ENCODE assay signal across 9 cellular contexts in the genomic region with DNA sequence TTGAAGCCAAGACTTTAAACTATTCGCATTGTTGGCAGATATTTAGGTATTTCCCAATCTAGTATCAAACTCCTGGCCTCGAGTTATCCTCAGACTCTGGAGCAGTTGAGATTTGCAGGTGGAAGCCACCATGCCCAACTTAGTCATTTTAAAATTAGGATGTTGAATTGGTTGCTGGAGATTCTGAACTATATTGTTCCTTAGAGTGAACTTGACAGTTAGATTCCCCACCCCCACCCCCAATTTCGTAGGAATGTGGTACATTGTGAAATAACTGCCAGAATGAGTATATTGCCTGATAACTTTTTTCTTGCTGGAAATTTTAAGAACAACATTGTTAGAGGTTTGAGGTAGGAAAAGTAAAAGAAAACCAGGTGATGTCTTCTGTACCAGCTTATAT. TPM values are rescaled to one million over a fixed set of nuclear protein-coding genes. Genes with fewer than 3 reads are reported as not detected.
DNase-seq lines count a peak whose midpoint lies in the region; ATAC-seq and TF ChIP-seq lines count a peak whose summit lies in the region.
"Had no signal": no experiment of that assay in that cellular context is flagged by ENCODE, and none has a peak within 500 bp of the region (broad histone marks: within the 10 kb centered on the region; RNA-seq: fewer than 3 reads in every experiment).

No MANE protein-coding gene starts in this region.

- H4K8ac ChIP-seq in neuronal stem cell (ENCODE audit: low read depth, low read length) = no peak overlapping the region

- H2AFZ ChIP-seq in neuronal stem cell (ENCODE audit: low read length) = no peak overlapping the region

- H3K4ac ChIP-seq in neuronal stem cell (ENCODE audit: low read length) = no peak overlapping the region

- no peak overlapping the region for H3K14ac ChIP-seq in neuronal stem cell (ENCODE audit: low read length)

- DNase-seq in CD8-positive, alpha-beta T cell = no peak
- no peak for DNase-seq in activated naive CD8-positive, alpha-beta T cell treated with anti-CD3 and anti-CD28 coated beads, Interleukin-2, amount 10 ng/mL, durations not matched to agents 7 days and 5 days
- DNase-seq in neuronal stem cell (ENCODE audit: low spot score) (no peak), stomach (no peak)
- no peak for DNase-seq in stimulated activated effector memory CD8-positive, alpha-beta T cell treated with anti-CD3 and anti-CD28 coated beads, Interleukin-12 subunit alpha, Interleukin-12 subunit beta, amount 100 ng/mL, for 72 hours (ENCODE audit: low spot score in 2 of 2)
- DNase-seq: NCI-H1694 had no signal

- H3K27me3 ChIP-seq in CD8-positive, alpha-beta T cell (ENCODE audit: insufficient read depth, low read length) = no peaks in the 10 kb centered on the region
- H3K27me3 ChIP-seq in HUES6 (ENCODE audit: control insufficient read depth, insufficient read depth, low read length) (no peaks in the 10 kb centered on the region), liver (ENCODE audit: control insufficient read depth in 4 of 4, insufficient read depth in 4 of 4, low read length in 3 of 4) (no peaks in the 10 kb centered on the region), neuronal stem cell (ENCODE audit: control insufficient read depth in 3 of 3, insufficient read depth in 3 of 3, low read depth in 1 of 3, low read length in 3 of 3) (no peaks in the 10 kb centered on the region), stomach (no peaks in the 10 kb centered on the region)

- no peak for TF ChIP-seq CTCF in CD8-positive, alpha-beta T cell (IDR thresholded peaks at IDR 0.05)
- TF ChIP-seq CTCF in liver (IDR thresholded peaks at IDR 0.05; ENCODE audit: low read depth, low read length, missing input control) (no peak), stomach (IDR thresholded peaks at IDR 0.05) (no peak)

- no peak overlapping the region for H3K4me2 ChIP-seq in neuronal stem cell (ENCODE audit: insufficient read depth, low read length, poor library complexity, severe bottlenecking)

- POLR2A ChIA-PET in CD8-positive, alpha-beta T cell (lab: Charles Lee) = interaction anchor here (0.7 kb wide), 1 partner anchor 388 kb away, joined by 5 read pairs; no protein-coding TSS in a partner anchor
- POLR2A ChIA-PET in activated naive CD8-positive, alpha-beta T cell treated with anti-CD3 and anti-CD28 coated beads, Interleukin-2, amount 10 ng/mL, durations not matched to agents 7 days and 5 days (lab: Charles Lee) = no interaction called here

- no peaks in the 10 kb centered on the region for H3K36me3 ChIP-seq in CD8-positive, alpha-beta T cell (ENCODE audit: insufficient read depth, low read length)
- peaks cover 9% of the 10 kb centered on the region; the same call in 1 of the 2 replicates for H3K36me3 ChIP-seq in HUES6 (ENCODE audit: control insufficient read depth, insufficient read depth, low read length)
- peaks cover 0 to 3% (median 0%) of the 10 kb centered on the region in 4 donors for H3K36me3 ChIP-seq in liver (ENCODE audit: control insufficient read depth in 4 of 4, insufficient read depth in 3 of 4, low read depth in 1 of 4, low read length in 3 of 4)
- H3K36me3 ChIP-seq in neuronal stem cell (replicated peaks in 1 of 2; ENCODE audit: control insufficient read depth in 2 of 2, insufficient read depth in 2 of 2, low read length in 2 of 2) = peaks cover 0 to 19% of the 10 kb centered on the region in 2 donors
- H3K36me3 ChIP-seq in stomach = no peaks in the 10 kb centered on the region

- H2BK12ac ChIP-seq in neuronal stem cell (ENCODE audit: low read length) = no peak overlapping the region

- no peak overlapping the region for H2BK15ac ChIP-seq in neuronal stem cell (ENCODE audit: low read length)

- H3K4me3 Mint-ChIP-seq in CD8-positive, alpha-beta T cell = peak overlapping the region; percentile 36
- peak overlapping the region; percentile 13 for H3K4me3 Mint-ChIP-seq in activated naive CD8-positive, alpha-beta T cell treated with anti-CD3 and anti-CD28 coated beads, Interleukin-2, amount 10 ng/mL, durations not matched to agents 7 days and 5 days
- no peak overlapping the region for H3K4me3 Mint-ChIP-seq in stimulated activated effector memory CD8-positive, alpha-beta T cell treated with anti-CD3 and anti-CD28 coated beads, Interleukin-12 subunit alpha, Interleukin-12 subunit beta, amount 100 ng/mL, for 72 hours

- peaks cover 7% of the 10 kb centered on the region for H3K4me1 ChIP-seq in CD8-positive, alpha-beta T cell (ENCODE audit: insufficient read depth, low read length)
- H3K4me1 ChIP-seq in HUES6 (ENCODE audit: control insufficient read depth, insufficient read depth, low read length) (peaks cover 54% of the 10 kb centered on the region), liver (ENCODE audit: control insufficient read depth in 4 of 4, insufficient read depth in 4 of 4, low read length in 3 of 4) (peaks cover 9 to 37% (median 28%) of the 10 kb centered on the region in 4 donors), neuronal stem cell (ENCODE audit: control insufficient read depth in 2 of 2, insufficient read depth in 1 of 2, low read depth in 1 of 2, low read length in 2 of 2) (peaks cover 5 to 14% of the 10 kb centered on the region in 2 donors), stomach (peaks cover 14 to 56% (median 19%) of the 10 kb centered on the region in 4 donors)

- TF ChIP-seq EP300 in stomach (IDR thresholded peaks at IDR 0.05) = no peak

- peaks cover 30% of the 10 kb centered on the region for H3K4me1 Mint-ChIP-seq in CD8-positive, alpha-beta T cell (ENCODE audit: low read depth)
- H3K4me1 Mint-ChIP-seq in activated naive CD8-positive, alpha-beta T cell treated with anti-CD3 and anti-CD28 coated beads, Interleukin-2, amount 10 ng/mL, durations not matched to agents 7 days and 5 days = peaks cover 18% of the 10 kb centered on the region
- H3K4me1 Mint-ChIP-seq in stimulated activated effector memory CD8-positive, alpha-beta T cell treated with anti-CD3 and anti-CD28 coated beads, Interleukin-12 subunit alpha, Interleukin-12 subunit beta, amount 100 ng/mL, for 72 hours = peaks cover 26% of the 10 kb centered on the region

- 35% methylated on average over 3 of the region's 3 CpGs for WGBS in liver
- WGBS in neuronal stem cell (ENCODE audit: extremely low coverage in 2 of 2, insufficient read length in 2 of 2, insufficient replicate concordance in 1 of 2), 2 donors = no CpG with 5 or more reads among the region's 3 CpGs
- 56 to 74% (median 68%) methylated on average over 3 of the region's 3 CpGs for WGBS in stomach, 5 donors

- no peaks in the 10 kb centered on the region for H3K9me3 Mint-ChIP-seq in CD8-positive, alpha-beta T cell
- H3K9me3 Mint-ChIP-seq in activated naive CD8-positive, alpha-beta T cell treated with anti-CD3 and anti-CD28 coated beads, Interleukin-2, amount 10 ng/mL, durations not matched to agents 7 days and 5 days = no peaks in the 10 kb centered on the region
- H3K9me3 Mint-ChIP-seq in stimulated activated effector memory CD8-positive, alpha-beta T cell treated with anti-CD3 and anti-CD28 coated beads, Interleukin-12 subunit alpha, Interleukin-12 subunit beta, amount 100 ng/mL, for 72 hours = no peaks in the 10 kb centered on the region

- intact Hi-C loops in CD8-positive, alpha-beta T cell (cut with DNase I, micrococcal nuclease) = loop anchor here (5.0 to 10.0 kb wide), 5 partner anchors 159 to 1357 kb away; partner anchors contain the start of genes SCOC (in 2 of the 2), ELF2 (in 1 of the 2), MAML3 (in 1 of the 2) and RAB33B (in 1 of the 2)
- intact Hi-C loops in stomach (cut with DNase I; ENCODE audit: low total_unique reads) = no loop called here

- no peak for ATAC-seq in CD8-positive, alpha-beta T cell
- no peak for ATAC-seq in activated naive CD8-positive, alpha-beta T cell treated with anti-CD3 and anti-CD28 coated beads, Interleukin-2, amount 10 ng/mL, durations not matched to agents 7 days and 5 days (ENCODE audit: low read depth)
- ATAC-seq in HG03571 (IDR thresholded peaks at IDR 0.05; ENCODE audit: unreplicated experiment) = no peak
- no peak for ATAC-seq in stimulated activated effector memory CD8-positive, alpha-beta T cell treated with anti-CD3 and anti-CD28 coated beads, Interleukin-12 subunit alpha, Interleukin-12 subunit beta, amount 100 ng/mL, for 72 hours

- no peak overlapping the region for H2BK5ac ChIP-seq in neuronal stem cell (ENCODE audit: low read length)

- no peak overlapping the region for H2AK5ac ChIP-seq in neuronal stem cell (ENCODE audit: low read depth, low read length)

- no peak overlapping the region for H3K27ac ChIP-seq in CD8-positive, alpha-beta T cell (ENCODE audit: low read depth, low read length)
- H3K27ac ChIP-seq in HUES6 (ENCODE audit: low read depth, low read length) = no peak overlapping the region
- H3K27ac ChIP-seq in liver (ENCODE audit: low read depth in 1 of 2, low read length in 2 of 2) = peak overlapping the region; percentile 19 to 26
- H3K27ac ChIP-seq in neuronal stem cell (replicated peaks; ENCODE audit: low read length) = no peak overlapping the region
- H3K27ac ChIP-seq in stomach = no peak overlapping the region

- H3K27me3 Mint-ChIP-seq in CD8-positive, alpha-beta T cell (ENCODE audit: low read depth) = no peaks in the 10 kb centered on the region
- no peaks in the 10 kb centered on the region for H3K27me3 Mint-ChIP-seq in activated naive CD8-positive, alpha-beta T cell treated with anti-CD3 and anti-CD28 coated beads, Interleukin-2, amount 10 ng/mL, durations not matched to agents 7 days and 5 days

- TF ChIP-seq RAD21 in liver (IDR thresholded peaks at IDR 0.05) = no peak

- no peak overlapping the region for H3K27ac Mint-ChIP-seq in CD8-positive, alpha-beta T cell
- H3K27ac Mint-ChIP-seq in activated naive CD8-positive, alpha-beta T cell treated with anti-CD3 and anti-CD28 coated beads, Interleukin-2, amount 10 ng/mL, durations not matched to agents 7 days and 5 days = no peak overlapping the region
- no peak overlapping the region for H3K27ac Mint-ChIP-seq in stimulated activated effector memory CD8-positive, alpha-beta T cell treated with anti-CD3 and anti-CD28 coated beads, Interleukin-12 subunit alpha, Interleukin-12 subunit beta, amount 100 ng/mL, for 72 hours

- H2BK120ac ChIP-seq in neuronal stem cell (ENCODE audit: low read depth, low read length) = no peak overlapping the region

- no peak overlapping the region for H3K4me3 ChIP-seq in CD8-positive, alpha-beta T cell (ENCODE audit: low read depth, low read length)
- peak overlapping the region; percentile 89 for H3K4me3 ChIP-seq in HUES6 (ENCODE audit: low read depth, low read length)
- H3K4me3 ChIP-seq in liver (ENCODE audit: low read depth in 1 of 3, low read length in 3 of 3) = peak overlapping the region in 1 of 3 donors; percentile 13
- H3K4me3 ChIP-seq in neuronal stem cell (ENCODE audit: low read length in 2 of 2) = no peak overlapping the region
- no peak overlapping the region for H3K4me3 ChIP-seq in stomach

- H3K23ac ChIP-seq in neuronal stem cell (ENCODE audit: low read depth, low read length, poor library complexity) = no peak overlapping the region

- TF ChIP-seq POLR2A in stomach (IDR thresholded peaks at IDR 0.05) = no peak

- H3K9me3 ChIP-seq in CD8-positive, alpha-beta T cell (ENCODE audit: low read length) = no peaks in the 10 kb centered on the region
- H3K9me3 ChIP-seq in HUES6 (ENCODE audit: control insufficient read depth, insufficient read depth, low read depth, low read length) (no peaks in the 10 kb centered on the region), liver (ENCODE audit: control insufficient read depth in 4 of 4, low read length in 3 of 4) (no peaks in the 10 kb centered on the region), neuronal stem cell (replicated peaks in 1 of 2; ENCODE audit: control insufficient read depth in 2 of 2, insufficient read depth in 1 of 2, low read depth in 1 of 2, low read length in 2 of 2) (no peaks in the 10 kb centered on the region), stomach (no peaks in the 10 kb centered on the region)

- no peak overlapping the region for H3K18ac ChIP-seq in neuronal stem cell (ENCODE audit: low read length)

- H3K9ac ChIP-seq in HUES6 (ENCODE audit: low read length) (peak overlapping the region; percentile 54), liver (ENCODE audit: low read depth in 1 of 2, low read length in 2 of 2) (no peak overlapping the region), neuronal stem cell (ENCODE audit: low read depth, low read length, poor library complexity) (no peak overlapping the region)

- H3K79me1 ChIP-seq in neuronal stem cell (ENCODE audit: low read depth, low read length) = peaks cover 2% of the 10 kb centered on the region

- CTCF ChIA-PET in CD8-positive, alpha-beta T cell (lab: Charles Lee) = interaction anchor here (0.6 to 6.2 kb wide), 2 partner anchors 12 to 194 kb away, joined by 3 to 57 read pairs; no protein-coding TSS in a partner anchor

- no peak overlapping the region for H4K91ac ChIP-seq in neuronal stem cell (ENCODE audit: low read depth, low read length, poor library complexity)

- H3K36me3 Mint-ChIP-seq in CD8-positive, alpha-beta T cell = peaks cover 2% of the 10 kb centered on the region
- peaks cover 6% of the 10 kb centered on the region for H3K36me3 Mint-ChIP-seq in activated naive CD8-positive, alpha-beta T cell treated with anti-CD3 and anti-CD28 coated beads, Interleukin-2, amount 10 ng/mL, durations not matched to agents 7 days and 5 days
- H3K36me3 Mint-ChIP-seq in stimulated activated effector memory CD8-positive, alpha-beta T cell treated with anti-CD3 and anti-CD28 coated beads, Interleukin-12 subunit alpha, Interleukin-12 subunit beta, amount 100 ng/mL, for 72 hours = peaks cover 23% of the 10 kb centered on the region

RNA-seq across cellular contexts. Expression of gene NOCT, which starts 2.3 kb away (rescaled TPM):
- total RNA-seq in CD8-positive, alpha-beta T cell = 10 to 100 TPM; 45.7 to 49.6 TPM
- 1 to 10 TPM; 4.7 to 5.9 TPM for total RNA-seq in activated naive CD8-positive, alpha-beta T cell treated with anti-CD3 and anti-CD28 coated beads, Interleukin-2, amount 10 ng/mL, durations not matched to agents 7 days and 5 days
- total RNA-seq in liver (10 to 100 TPM in 1 of 2 donors, 1 to 10 TPM in 1; 5.6 to 11.9 TPM), stomach (1 to 10 TPM in 2 of 5 donors, under 1 TPM in 1, not detected in 2; 0.58 to 4.4 (median 2.2) TPM)
- polyA plus RNA-seq in liver (1 to 10 TPM; 2.8 to 2.9 TPM), stomach (1 to 10 TPM in 1 of 3 donors, under 1 TPM in 2; 0.38 to 1.1 (median 0.76) TPM)
- polyA plus RNA-seq in neuronal stem cell (2013, experiment 1 of 2) = 3.8 TPM
- 4.4 TPM for polyA plus RNA-seq in neuronal stem cell (2013, experiment 2 of 2)

Comparison
In these comparisons a context has a peak if more than half of its experiments do, and no peak if none do; other contexts are left out.
1. H3K27ac ChIP-seq: peak in liver (2 of 2); none in CD8-positive, alpha-beta T cell (single experiment), HUES6 (single experiment), neuronal stem cell (single experiment) and stomach (0 of 5).